Comparison of ENCODE assay signal across 13 cellular contexts in genomic region chr12:127810026-127810425, GRCh38.
A peak's percentile ranks its signal among the peaks of the same experiment; 100 is the strongest.
DNase-seq lines count a peak whose midpoint lies in the region; ATAC-seq and TF ChIP-seq lines count a peak whose summit lies in the region.
"Had no signal": no experiment of that assay in that cellular context is flagged by ENCODE, and none has a peak within 500 bp of the region (broad histone marks: within the 10 kb centered on the region; RNA-seq: fewer than 3 reads in every experiment).

No MANE protein-coding gene starts in this region.

- no peak overlapping the region for H3K9ac ChIP-seq in endodermal cell (ENCODE audit: extremely low read depth, low read length, poor library complexity, severe bottlenecking)

- 95% methylated on average over 2 to 4 of the region's 4 CpGs for WGBS in endodermal cell (ENCODE audit: insufficient coverage in 1 of 2, insufficient read length in 1 of 2), 2 experiments

- no peak overlapping the region for H3K4me3 Mint-ChIP-seq in endodermal cell
- H3K4me3 Mint-ChIP-seq in activated T-cell treated with anti-CD3 and anti-CD28 coated beads, Interleukin-2, amount 50 U/mL, for 24 hours, result no peak overlapping the region

- H3K4me3 ChIP-seq in NB4 (ENCODE audit: low read depth, low read length) (no peak overlapping the region), muscle layer of duodenum (ENCODE audit: low read depth in 1 of 2, low read length in 2 of 2) (no peak overlapping the region), endodermal cell (ENCODE audit: low read length) (no peak overlapping the region)
- H3K4me3 ChIP-seq: uterus had no signal

- no peaks in the 10 kb centered on the region for H3K9me3 Mint-ChIP-seq in endodermal cell
- peaks cover 12% of the 10 kb centered on the region for H3K9me3 Mint-ChIP-seq in activated T-cell treated with anti-CD3 and anti-CD28 coated beads, Interleukin-2, amount 50 U/mL, for 24 hours

- H3K27me3 Mint-ChIP-seq in endodermal cell (ENCODE audit: insufficient read depth), result peaks cover 12% of the 10 kb centered on the region
- H3K27me3 Mint-ChIP-seq in activated T-cell treated with anti-CD3 and anti-CD28 coated beads, Interleukin-2, amount 50 U/mL, for 24 hours, result no peaks in the 10 kb centered on the region

- no peak for TF ChIP-seq CTCF in NB4 (IDR thresholded peaks at IDR 0.05; ENCODE audit: low read depth, low read length)
- TF ChIP-seq CTCF in endodermal cell (conservative IDR thresholded peaks at IDR 0.05), result no peak

- H3K4me1 Mint-ChIP-seq in endodermal cell, result peaks cover 3% of the 10 kb centered on the region
- no peaks in the 10 kb centered on the region for H3K4me1 Mint-ChIP-seq in activated T-cell treated with anti-CD3 and anti-CD28 coated beads, Interleukin-2, amount 50 U/mL, for 24 hours (ENCODE audit: low read depth)

- H3K4me1 ChIP-seq in muscle layer of duodenum (ENCODE audit: control insufficient read depth in 1 of 2, insufficient read depth in 2 of 2, low read length in 2 of 2) (peaks cover 0 to 18% of the 10 kb centered on the region in 2 donors), endodermal cell (ENCODE audit: control insufficient read depth, insufficient read depth, low read length) (no peaks in the 10 kb centered on the region)
- H3K4me1 ChIP-seq: uterus had no signal

- H3K27ac Mint-ChIP-seq in endodermal cell, result no peak overlapping the region
- H3K27ac Mint-ChIP-seq in activated T-cell treated with anti-CD3 and anti-CD28 coated beads, Interleukin-2, amount 50 U/mL, for 24 hours, result no peak overlapping the region

- H3K36me3 ChIP-seq in muscle layer of duodenum (ENCODE audit: control insufficient read depth in 1 of 2, insufficient read depth in 2 of 2, low read length in 2 of 2), result peaks cover 0 to 5% of the 10 kb centered on the region in 2 donors
- no peaks in the 10 kb centered on the region for H3K36me3 ChIP-seq in endodermal cell (ENCODE audit: control insufficient read depth, insufficient read depth, low read length)
- H3K36me3 ChIP-seq: uterus had no signal

- no peak for TF ChIP-seq POLR2A in NB4 (IDR thresholded peaks at IDR 0.05; ENCODE audit: extremely low read depth, insufficient read length)

- no peaks in the 10 kb centered on the region for H3K9me3 ChIP-seq in muscle layer of duodenum (ENCODE audit: control insufficient read depth in 1 of 2, low read length in 2 of 2)
- no peaks in the 10 kb centered on the region for H3K9me3 ChIP-seq in endodermal cell (ENCODE audit: control insufficient read depth, low read length)
- H3K9me3 ChIP-seq: uterus had no signal

- ATAC-seq in HG03378 (IDR thresholded peaks at IDR 0.05; ENCODE audit: unreplicated experiment) (no peak), HG03460 (IDR thresholded peaks at IDR 0.05; ENCODE audit: unreplicated experiment) (no peak)
- ATAC-seq: left lobe of liver had no signal

- H3K36me3 Mint-ChIP-seq in endodermal cell (ENCODE audit: low read depth), result no peaks in the 10 kb centered on the region
- H3K36me3 Mint-ChIP-seq in activated T-cell treated with anti-CD3 and anti-CD28 coated beads, Interleukin-2, amount 50 U/mL, for 24 hours (ENCODE audit: low read depth), result no peaks in the 10 kb centered on the region

- peak overlapping the region; percentile 55 for H3K27ac ChIP-seq in muscle layer of duodenum (ENCODE audit: low read length)
- no peak overlapping the region for H3K27ac ChIP-seq in endodermal cell (ENCODE audit: low read depth, low read length)

- H3K27me3 ChIP-seq in muscle layer of duodenum (ENCODE audit: low read depth, low read length), result no peaks in the 10 kb centered on the region
- peaks cover 6% of the 10 kb centered on the region for H3K27me3 ChIP-seq in endodermal cell (ENCODE audit: control insufficient read depth, insufficient read depth, low read length, poor library complexity, severe bottlenecking)
- H3K27me3 ChIP-seq: uterus had no signal

- DNase-seq in AG08396 (ENCODE audit: low spot score) (peak; percentile 70), NB4 (ENCODE audit: low read depth) (peak; percentile 43), dedifferentiated amniotic fluid mesenchymal stem cell (ENCODE audit: extremely low spot score) (peak; percentile 94), endodermal cell (no peak)
- no peak for DNase-seq in activated T-cell treated with anti-CD3 and anti-CD28 coated beads, Interleukin-2, amount 50 U/mL, for 24 hours
- DNase-seq: Calu3, dermis blood vessel endothelial cell, KBM-7, uterus had no signal

Comparison
In these comparisons a context has a peak if more than half of its experiments do, and no peak if none do; other contexts are left out.
1. DNase-seq: peak in AG08396 (single experiment), NB4 (single experiment) and dedifferentiated amniotic fluid mesenchymal stem cell (single experiment); none in endodermal cell (single experiment) and activated T-cell treated with anti-CD3 and anti-CD28 coated beads, Interleukin-2, amount 50 U/mL, for 24 hours (single experiment).